In the genomic region with DNA sequence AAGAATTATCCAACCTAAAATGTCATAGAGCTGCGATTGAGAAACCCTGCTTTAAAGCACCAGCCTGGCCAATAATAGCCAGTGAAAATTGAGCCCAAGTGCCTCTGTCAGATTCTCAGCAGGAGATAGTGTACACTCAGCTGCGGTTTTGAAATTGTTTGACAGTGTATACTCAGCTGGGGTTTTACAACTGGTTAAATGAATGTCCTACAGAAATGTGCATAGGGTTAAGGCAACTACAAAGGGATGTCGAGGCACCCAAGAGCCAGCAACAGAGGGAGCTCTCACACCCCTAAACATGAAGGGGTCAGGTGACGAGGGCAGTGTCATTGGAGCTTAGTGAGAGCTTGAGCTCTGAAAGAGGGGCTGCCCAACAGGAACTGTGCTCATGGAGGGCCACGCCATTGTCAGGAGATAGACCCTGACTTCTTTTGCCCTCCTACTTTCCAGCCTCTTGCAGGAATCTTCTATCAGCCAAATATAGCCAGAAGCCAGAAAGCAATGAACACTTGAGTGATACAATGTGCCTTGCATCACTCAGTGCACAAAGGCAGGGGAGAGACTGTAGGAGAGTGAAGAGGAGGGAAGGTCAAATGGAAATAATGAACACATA, we compare ENCODE assay signal across 9 cellular contexts. TPM values are rescaled to one million over a fixed set of nuclear protein-coding genes. Genes with fewer than 3 reads are reported as not detected.
DNase-seq lines count a peak whose midpoint lies in the region; ATAC-seq and TF ChIP-seq lines count a peak whose summit lies in the region.
"Had no signal": no experiment of that assay in that cellular context is flagged by ENCODE, and none has a peak within 500 bp of the region (broad histone marks: within the 10 kb centered on the region; RNA-seq: fewer than 3 reads in every experiment).

No MANE protein-coding gene starts in this region.

- H3K27ac ChIP-seq in lung (ENCODE audit: low read depth in 1 of 2, low read length in 1 of 2) (no peak overlapping the region), trophoblast cell (ENCODE audit: low read depth, low read length) (no peak overlapping the region), coronary artery (no peak overlapping the region)
- H3K27ac ChIP-seq: SK-N-MC had no signal

- H3K9me3 ChIP-seq in lung (ENCODE audit: control insufficient read depth in 2 of 2, insufficient read depth in 1 of 2, low read length in 1 of 2) (no peaks in the 10 kb centered on the region), trophoblast cell (ENCODE audit: insufficient read depth, low read depth, low read length) (no peaks in the 10 kb centered on the region)

- H2BK120ac ChIP-seq in trophoblast cell (ENCODE audit: insufficient read depth, low read length, poor library complexity): no peak overlapping the region

- no peaks in the 10 kb centered on the region for H3K36me3 ChIP-seq in lung (ENCODE audit: control insufficient read depth in 2 of 2, insufficient read depth in 2 of 2, low read length in 2 of 2)
- no peaks in the 10 kb centered on the region for H3K36me3 ChIP-seq in trophoblast cell (ENCODE audit: control insufficient read depth in 1 of 2, insufficient read depth in 2 of 2, low read length in 2 of 2)

- H3K4me1 ChIP-seq in lung (ENCODE audit: control insufficient read depth in 2 of 2, insufficient read depth in 2 of 2, low read length in 2 of 2) (no peaks in the 10 kb centered on the region), trophoblast cell (ENCODE audit: control insufficient read depth in 1 of 2, insufficient read depth in 2 of 2, low read length in 2 of 2) (no peaks in the 10 kb centered on the region)

- no peaks in the 10 kb centered on the region for H3K9me3 Mint-ChIP-seq in activated naive CD8-positive, alpha-beta T cell treated with anti-CD3 and anti-CD28 coated beads, Interleukin-2, amount 50 U/mL, for 24 hours
- no peaks in the 10 kb centered on the region for H3K9me3 Mint-ChIP-seq in type B pancreatic cell

- no peak overlapping the region for H4K91ac ChIP-seq in trophoblast cell (ENCODE audit: low read depth, low read length)

- no peaks in the 10 kb centered on the region for H3K79me1 ChIP-seq in trophoblast cell (ENCODE audit: low read length)

- no peak overlapping the region for H3K4ac ChIP-seq in trophoblast cell (ENCODE audit: low read depth, low read length)

- H3K27me3 Mint-ChIP-seq in activated naive CD8-positive, alpha-beta T cell treated with anti-CD3 and anti-CD28 coated beads, Interleukin-2, amount 50 U/mL, for 24 hours: no peaks in the 10 kb centered on the region
- H3K27me3 Mint-ChIP-seq in type B pancreatic cell: no peaks in the 10 kb centered on the region

- no peak overlapping the region for H2AFZ ChIP-seq in trophoblast cell (ENCODE audit: insufficient read depth, low read length, poor library complexity)

- no peak overlapping the region for H3K18ac ChIP-seq in trophoblast cell (ENCODE audit: low read length)

- H3K4me1 Mint-ChIP-seq in activated naive CD8-positive, alpha-beta T cell treated with anti-CD3 and anti-CD28 coated beads, Interleukin-2, amount 50 U/mL, for 24 hours: peaks cover 16% of the 10 kb centered on the region
- no peaks in the 10 kb centered on the region for H3K4me1 Mint-ChIP-seq in type B pancreatic cell (ENCODE audit: unreplicated experiment)

- no peak overlapping the region for H3K4me3 ChIP-seq in lung
- H3K4me3 ChIP-seq in trophoblast cell (ENCODE audit: low read depth, low read length): no peak overlapping the region
- H3K4me3 ChIP-seq in coronary artery: no peak overlapping the region
- H3K4me3 ChIP-seq: SK-N-MC had no signal

- H3K4me3 Mint-ChIP-seq in activated naive CD8-positive, alpha-beta T cell treated with anti-CD3 and anti-CD28 coated beads, Interleukin-2, amount 50 U/mL, for 24 hours: no peak overlapping the region
- no peak overlapping the region for H3K4me3 Mint-ChIP-seq in type B pancreatic cell

- H3K23ac ChIP-seq in trophoblast cell (ENCODE audit: low read length): no peak overlapping the region

- 48 to 63% methylated on average over 5 of the region's 5 CpGs for WGBS in lung, 2 donors
- no CpG with 5 or more reads among the region's 5 CpGs for WGBS in trophoblast cell (ENCODE audit: extremely low coverage, insufficient coverage, insufficient read length)

- TF ChIP-seq CTCF in GM12873 (IDR thresholded peaks at IDR 0.05; ENCODE audit: insufficient read depth, low read depth, low read length, missing control alignments): peak; percentile 75
- TF ChIP-seq CTCF in lung (IDR thresholded peaks at IDR 0.05; ENCODE audit: control extremely low read depth, extremely low read depth): peak; percentile 33
- no peak for TF ChIP-seq CTCF in type B pancreatic cell (conservative IDR thresholded peaks at IDR 0.05)
- no peak for TF ChIP-seq CTCF in coronary artery (IDR thresholded peaks at IDR 0.05)

- no peaks in the 10 kb centered on the region for H3K36me3 Mint-ChIP-seq in activated naive CD8-positive, alpha-beta T cell treated with anti-CD3 and anti-CD28 coated beads, Interleukin-2, amount 50 U/mL, for 24 hours (ENCODE audit: low read depth)
- no peaks in the 10 kb centered on the region for H3K36me3 Mint-ChIP-seq in type B pancreatic cell

- no peaks in the 10 kb centered on the region for H3K27me3 ChIP-seq in lung (ENCODE audit: control insufficient read depth, insufficient read depth)
- H3K27me3 ChIP-seq in trophoblast cell (ENCODE audit: insufficient read depth, low read length): no peaks in the 10 kb centered on the region

- H3K4me2 ChIP-seq in trophoblast cell (ENCODE audit: low read length): no peak overlapping the region

- DNase-seq in HT1080 (ENCODE audit: low read depth) (peak; percentile 77), RPMI7951 (ENCODE audit: low read depth) (peak; percentile 33), lung (ENCODE audit: low spot score) (no peak), type B pancreatic cell (ENCODE audit: extremely low spot score, unreplicated experiment) (peak; percentile 29), trophoblast cell (no peak), coronary artery (ENCODE audit: low spot score) (no peak)
- peak; percentile 58 for DNase-seq in activated naive CD8-positive, alpha-beta T cell treated with anti-CD3 and anti-CD28 coated beads, Interleukin-2, amount 50 U/mL, for 24 hours

- no peak overlapping the region for H2BK5ac ChIP-seq in trophoblast cell (ENCODE audit: low read depth, low read length, poor library complexity)

- no peak overlapping the region for H4K8ac ChIP-seq in trophoblast cell (ENCODE audit: low read depth, low read length)

- peak; percentile 93 for ATAC-seq in activated naive CD8-positive, alpha-beta T cell treated with anti-CD3 and anti-CD28 coated beads, Interleukin-2, amount 50 U/mL, for 24 hours
- ATAC-seq in lung (ENCODE audit: insufficient read depth, low FRiP score): peak; percentile 41

- no peaks in the 10 kb centered on the region for H3K79me2 ChIP-seq in trophoblast cell (ENCODE audit: control insufficient read depth, insufficient read depth, low read length, poor library complexity)

- no peak overlapping the region for H4K12ac ChIP-seq in trophoblast cell (ENCODE audit: low read depth, low read length)

- peak overlapping the region; percentile 52 for H3K27ac Mint-ChIP-seq in activated naive CD8-positive, alpha-beta T cell treated with anti-CD3 and anti-CD28 coated beads, Interleukin-2, amount 50 U/mL, for 24 hours
- H3K27ac Mint-ChIP-seq in type B pancreatic cell: peak overlapping the region; percentile 26

- H2AK5ac ChIP-seq in trophoblast cell (ENCODE audit: low read length): no peak overlapping the region

- no peak overlapping the region for H2BK12ac ChIP-seq in trophoblast cell (ENCODE audit: low read length)

- no peak overlapping the region for H3K14ac ChIP-seq in trophoblast cell (ENCODE audit: low read length)

- H3K9ac ChIP-seq in trophoblast cell (ENCODE audit: low read length): no peak overlapping the region

RNA-seq across cellular contexts. Expression of a gene that starts 15.1 kb away (rescaled TPM):
- not detected in 2 replicates for total RNA-seq in HT1080 (2014; rRNA removed; shearing (Covaris generic))
- not detected in 2 replicates for polyA plus RNA-seq in HT1080 (2015; cell fraction: cytosol; rRNA removed)
- not detected in 2 replicates for polyA plus RNA-seq in HT1080 (2015; cell fraction: nucleus; rRNA removed)
- total RNA-seq in RPMI7951 (2014; rRNA removed; shearing (Covaris generic)): 2.0 and 2.9 TPM in 2 replicates
- 10 to 100 TPM; 20.5 to 82.9 TPM for total RNA-seq in lung
- polyA plus RNA-seq in lung: 10 to 100 TPM; 33.7 to 55.7 TPM
- total RNA-seq in type B pancreatic cell (ENCODE audit: low replicate concordance): 4.2 and 13.7 TPM in 2 replicates
- polyA plus RNA-seq in trophoblast cell (2013): 5.7 and 5.8 TPM in 2 replicates

RNA-seq across cellular contexts. Expression of a gene that starts 18.7 kb away (rescaled TPM):
- 89.7 and 92.1 TPM in 2 replicates for total RNA-seq in HT1080 (2014; rRNA removed; shearing (Covaris generic))
- polyA plus RNA-seq in HT1080 (2015; cell fraction: cytosol; rRNA removed): 105 and 109 TPM in 2 replicates
- polyA plus RNA-seq in HT1080 (2015; cell fraction: nucleus; rRNA removed): 52.8 and 55.5 TPM in 2 replicates
- total RNA-seq in RPMI7951 (2014; rRNA removed; shearing (Covaris generic)): 161 and 169 TPM in 2 replicates
- total RNA-seq in lung (10 to 100 TPM; 28.9 to 51.2 TPM), type B pancreatic cell (ENCODE audit: low replicate concordance) (59.3 and 73.4 TPM in 2 replicates)
- 100 to 1,000 TPM in 1 of 2 donors, 10 to 100 TPM in 1; 96.6 to 103 TPM for polyA plus RNA-seq in lung
- 94.1 and 96.1 TPM in 2 replicates for polyA plus RNA-seq in trophoblast cell (2013)

Comparison
In these comparisons a context has a peak if more than half of its experiments do, and no peak if none do; other contexts are left out.
1. CTCF ChIP-seq: peak in GM12873 (single experiment) and lung (single experiment); none in type B pancreatic cell (single experiment) and coronary artery (single experiment).
2. DNase-seq: peak in HT1080 (single experiment), RPMI7951 (single experiment), activated naive CD8-positive, alpha-beta T cell treated with anti-CD3 and anti-CD28 coated beads, Interleukin-2, amount 50 U/mL, for 24 hours (single experiment) and type B pancreatic cell (single experiment); none in lung (single experiment), trophoblast cell (0 of 2) and coronary artery (single experiment).